ENCODE assay signal across 28 cellular contexts in the genomic region with DNA sequence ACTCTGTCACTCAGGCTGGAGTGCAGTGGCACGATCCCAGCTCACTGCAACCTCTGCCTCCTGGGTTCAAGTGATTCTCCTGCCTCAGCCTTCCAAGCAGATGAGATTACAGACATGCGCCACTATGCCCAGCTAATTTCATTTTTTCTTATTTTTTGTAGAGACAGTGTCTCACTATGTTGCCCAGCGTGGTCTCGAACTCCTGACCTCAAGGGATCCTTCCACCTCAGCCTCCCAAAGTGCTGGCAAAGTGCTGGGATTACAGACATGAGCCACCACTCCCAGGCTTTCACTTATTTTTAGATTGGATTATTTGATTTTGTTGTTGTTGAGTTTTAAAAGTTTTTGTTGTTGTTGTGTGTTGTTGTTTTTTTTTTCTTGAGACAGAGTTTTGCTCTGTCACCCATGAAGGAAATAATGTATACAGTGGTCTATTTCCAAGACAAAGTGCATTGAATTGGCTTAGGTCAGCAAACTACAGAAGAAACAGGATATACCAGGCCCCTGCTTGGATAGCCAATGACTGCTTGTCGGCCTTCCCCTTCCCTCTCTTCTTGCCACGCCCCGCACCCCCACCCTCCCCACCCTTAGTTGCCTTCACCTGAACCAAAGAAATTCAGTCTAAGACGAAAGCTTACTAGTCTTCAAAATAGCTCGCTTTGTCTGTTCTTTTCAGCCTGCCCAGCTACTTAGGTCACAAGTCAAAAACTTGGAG.
"Had no signal": no experiment of that assay in that cellular context is flagged by ENCODE, and none has a peak within 500 bp of the region (broad histone marks: within the 10 kb centered on the region; RNA-seq: fewer than 3 reads in every experiment).

No MANE protein-coding gene starts in this region.

- H3K36me3 ChIP-seq: esophagus squamous epithelium, heart right ventricle, left lung, right lobe of liver, suprapubic skin, transverse colon, upper lobe of right lung, uterus had no signal

- H3K4me3 ChIP-seq: coronary artery, esophagus squamous epithelium, heart right ventricle, left lung, mucosa of descending colon, right lobe of liver, suprapubic skin, transverse colon, upper lobe of right lung, uterus had no signal

- H3K4me1 Mint-ChIP-seq: immature natural killer cell, neural crest cell had no signal

- H3K9ac ChIP-seq: parathyroid adenoma had no signal

- H3K4me1 ChIP-seq: esophagus squamous epithelium, right lobe of liver, transverse colon, uterus had no signal

- H3K79me2 ChIP-seq: parathyroid adenoma had no signal

- H3K27me3 Mint-ChIP-seq: stimulated activated naive CD8-positive, alpha-beta T cell treated with anti-CD3 and anti-CD28 coated beads, Interleukin-15, amount 100 ng/mL, for 72 hours had no signal

- H3K36me3 Mint-ChIP-seq: immature natural killer cell; mesothelial cell of epicardium; naive B cell; natural killer cell treated with Interleukin-12 subunit alpha and Interleukin-12 subunit beta and Interleukin-15 and Interleukin-18, amount 100 ng/mL, for 72 hours had no signal

- H3K4me3 Mint-ChIP-seq: immature natural killer cell; mesothelial cell of epicardium; natural killer cell treated with Interleukin-12 subunit alpha and Interleukin-12 subunit beta and Interleukin-15 and Interleukin-18, amount 100 ng/mL, for 72 hours; neural crest cell; stimulated activated naive CD8-positive, alpha-beta T cell treated with anti-CD3 and anti-CD28 coated beads, Interleukin-15, amount 100 ng/mL, for 72 hours had no signal

- DNase-seq: effector memory CD4-positive, alpha-beta T cell; erythroblast; esophagus squamous epithelium; foreskin melanocyte; glutamatergic neuron; heart right ventricle; hippocampal formation; immature natural killer cell; left lung; mesenchymal stem cell; mucosa of descending colon; naive B cell; right lobe of liver; small intestine; stimulated activated CD4-positive, alpha-beta T cell treated with anti-CD3 and anti-CD28 coated beads, Interleukin-15, amount 100 ng/mL, for 24 hours; stimulated activated CD4-positive, alpha-beta T cell treated with anti-CD3 and anti-CD28 coated beads, Interleukin-2, amount 100 ng/mL, for 48 hours; stimulated activated naive CD4-positive, alpha-beta T cell; stimulated activated naive CD8-positive, alpha-beta T cell treated with anti-CD3 and anti-CD28 coated beads, Interleukin-15, amount 100 ng/mL, for 72 hours; transverse colon; upper lobe of right lung; uterus had no signal

- H3K27me3 ChIP-seq: left lung, right lobe of liver, upper lobe of right lung, uterus had no signal

- H3K27ac ChIP-seq: coronary artery, esophagus squamous epithelium, heart right ventricle, left lung, right lobe of liver, suprapubic skin, transverse colon, upper lobe of right lung, uterus had no signal

- H3K9me3 Mint-ChIP-seq: immature natural killer cell; mesothelial cell of epicardium; naive B cell; natural killer cell treated with Interleukin-12 subunit alpha and Interleukin-12 subunit beta and Interleukin-15 and Interleukin-18, amount 100 ng/mL, for 72 hours; neural crest cell; stimulated activated naive CD8-positive, alpha-beta T cell treated with anti-CD3 and anti-CD28 coated beads, Interleukin-15, amount 100 ng/mL, for 72 hours had no signal

- H3K27ac Mint-ChIP-seq: immature natural killer cell; mesothelial cell of epicardium; naive B cell; natural killer cell treated with Interleukin-12 subunit alpha and Interleukin-12 subunit beta and Interleukin-15 and Interleukin-18, amount 100 ng/mL, for 72 hours; progenitor cell of endocrine pancreas had no signal

- H3K9me3 ChIP-seq: esophagus squamous epithelium, heart right ventricle, left lung, mucosa of descending colon, right lobe of liver, suprapubic skin, transverse colon, upper lobe of right lung, uterus had no signal
